30 cellular contexts compared by ENCODE assay signal in the genomic region with DNA sequence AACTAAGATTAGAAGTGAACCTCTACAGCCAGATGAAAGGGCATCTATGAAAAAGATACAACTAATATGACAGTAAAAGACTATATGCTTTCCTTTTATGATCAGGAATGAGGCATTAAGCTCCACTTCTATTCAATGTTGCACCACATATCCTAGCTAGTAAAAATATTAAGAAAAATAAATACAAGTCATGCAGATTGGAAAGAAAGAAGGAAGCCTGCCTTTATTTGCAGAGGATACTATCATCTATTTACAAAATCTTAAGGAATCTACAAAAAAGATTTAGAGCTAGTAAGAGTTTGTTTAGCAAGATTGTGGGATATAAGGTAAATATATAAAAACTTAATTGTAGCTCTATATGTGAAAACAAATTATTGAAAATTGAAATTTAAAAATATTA.
"Had no signal": no experiment of that assay in that cellular context is flagged by ENCODE, and none has a peak within 500 bp of the region (broad histone marks: within the 10 kb centered on the region; RNA-seq: fewer than 3 reads in every experiment).

No MANE protein-coding gene starts in this region.

- H3K9me3 ChIP-seq: adrenal gland, body of pancreas, breast epithelium had no signal

- H3K4me1 ChIP-seq: adrenal gland, ascending aorta, body of pancreas, breast epithelium had no signal

- H3K36me3 ChIP-seq: adrenal gland, ascending aorta, brain microvascular endothelial cell, breast epithelium, cardiac muscle cell had no signal

- H3K27me3 ChIP-seq: adrenal gland, ascending aorta, body of pancreas, brain microvascular endothelial cell, breast epithelium, cardiac muscle cell had no signal

- H3K4me3 ChIP-seq: adrenal gland, ascending aorta, body of pancreas, breast epithelium, cardiac muscle cell had no signal

- DNase-seq: activated effector memory CD4-positive, alpha-beta T cell treated with anti-CD3 and anti-CD28 coated beads, Interleukin-2, amount 50 U/mL, for 16 hours; activated effector memory CD4-positive, alpha-beta T cell treated with Interleukin-2 at 50 U/mL for 16 hours; activated gamma-delta T cell; activated gamma-delta T cell treated with Interleukin-2 at 50 U/mL for 16 hours; activated naive CD4-positive, alpha-beta T cell; activated naive CD4-positive, alpha-beta T cell treated with anti-CD3 and anti-CD28 coated beads for 36 hours; activated naive CD4-positive, alpha-beta T cell treated with anti-CD3 and anti-CD28 coated beads, Interleukin-2, amount 10 ng/mL, durations not matched to agents 7 days and 5 days; activated naive CD4-positive, alpha-beta T cell treated with anti-CD3 and anti-CD28 coated beads, Interleukin-2, amount 50 U/mL, for 16 hours; activated naive CD4-positive, alpha-beta T cell treated with Interleukin-2 at 50 U/mL for 16 hours; activated naive CD8-positive, alpha-beta T cell treated with anti-CD3 and anti-CD28 coated beads for 36 hours; activated naive CD8-positive, alpha-beta T cell treated with anti-CD3 and anti-CD28 coated beads, Interleukin-2, amount 10 ng/mL, durations not matched to agents 7 days and 5 days; activated naive CD8-positive, alpha-beta T cell treated with anti-CD3 and anti-CD28 coated beads, Interleukin-2, amount 50 U/mL, for 24 hours; activated T-cell treated with anti-CD3 and anti-CD28 coated beads, Interleukin-2, amount 50 U/mL, for 4 hours; activated T-cell treated with anti-CD3 and anti-CD28 coated beads, Interleukin-2, amount 50 U/mL, for 48 hours; activated T-cell treated with anti-CD3 and anti-CD28 coated beads, Interleukin-2, amount 50 U/mL, for 72 hours; adrenal gland; amniotic stem cell; amygdala; anterior cingulate cortex; aorta; body of pancreas; brain microvascular endothelial cell; caudate nucleus; central memory CD4-positive, alpha-beta T cell; cerebellar nuclear complex had no signal

- ATAC-seq: activated naive CD4-positive, alpha-beta T cell treated with anti-CD3 and anti-CD28 coated beads, Interleukin-2, amount 50 U/mL, for 72 hours; activated naive CD8-positive, alpha-beta T cell treated with anti-CD3 and anti-CD28 coated beads, Interleukin-2, amount 50 U/mL, for 24 hours; activated T-cell treated with anti-CD3 and anti-CD28 coated beads, Interleukin-2, amount 50 U/mL, for 4 hours; activated T-cell treated with anti-CD3 and anti-CD28 coated beads, Interleukin-2, amount 50 U/mL, for 72 hours; activated T-helper 17 cell treated with anti-CD3 and anti-CD28 coated beads, Interleukin-2, amount 50 U/mL, for 72 hours; body of pancreas had no signal

- H3K27ac ChIP-seq: adrenal gland, ascending aorta, body of pancreas, brain microvascular endothelial cell, breast epithelium, cardiac muscle cell had no signal
